20 cellular contexts compared by ENCODE assay signal in genomic region chr11:34791725-34792124, GRCh38.
DNase-seq lines count a peak whose midpoint lies in the region; ATAC-seq, FAIRE-seq and TF ChIP-seq lines count a peak whose summit lies in the region.
"Had no signal": no experiment of that assay in that cellular context is flagged by ENCODE, and none has a peak within 500 bp of the region (broad histone marks: within the 10 kb centered on the region; RNA-seq: fewer than 3 reads in every experiment).

No MANE protein-coding gene starts in this region.

- peaks cover 7% of the 10 kb centered on the region for H3K4me1 Mint-ChIP-seq in activated CD8-positive, alpha-beta memory T cell treated with anti-CD3 and anti-CD28 coated beads, Interleukin-2, amount 10 ng/mL, durations not matched to agents 7 days and 5 days
- H3K4me1 Mint-ChIP-seq in activated CD4-positive, alpha-beta T cell treated with anti-CD3 and anti-CD28 coated beads, Interleukin-2, amount 10 ng/mL, durations not matched to agents 7 days and 5 days: peaks cover 9% of the 10 kb centered on the region
- H3K4me1 Mint-ChIP-seq in CD8-positive, alpha-beta memory T cell: no peaks in the 10 kb centered on the region
- H3K4me1 Mint-ChIP-seq: activated naive CD4-positive, alpha-beta T cell treated with anti-CD3 and anti-CD28 coated beads, Interleukin-2, amount 50 U/mL, for 24 hours had no signal

- H3K4me3 Mint-ChIP-seq in activated CD8-positive, alpha-beta memory T cell treated with anti-CD3 and anti-CD28 coated beads, Interleukin-2, amount 10 ng/mL, durations not matched to agents 7 days and 5 days: no peak overlapping the region
- H3K4me3 Mint-ChIP-seq in activated CD4-positive, alpha-beta T cell treated with anti-CD3 and anti-CD28 coated beads, Interleukin-2, amount 10 ng/mL, durations not matched to agents 7 days and 5 days: no peak overlapping the region
- no peak overlapping the region for H3K4me3 Mint-ChIP-seq in CD8-positive, alpha-beta memory T cell
- H3K4me3 Mint-ChIP-seq: activated naive CD4-positive, alpha-beta T cell treated with anti-CD3 and anti-CD28 coated beads, Interleukin-2, amount 50 U/mL, for 24 hours; effector memory CD8-positive, alpha-beta T cell; natural killer cell treated with Interleukin-12 subunit alpha and Interleukin-12 subunit beta and Interleukin-15 and Interleukin-18, amount 100 ng/mL, for 72 hours had no signal

- H2AFZ ChIP-seq in PC-3 (ENCODE audit: low read length): 0 out of 2 replicates have a peak overlapping the region, but pooled peaks have one; percentile 14
- H2AFZ ChIP-seq: GM23248 had no signal

- 16 to 39% (median 19%) methylated on average over 1 of the region's 1 CpG for WGBS in small intestine, 3 donors

- H3K27me3 Mint-ChIP-seq in activated CD8-positive, alpha-beta memory T cell treated with anti-CD3 and anti-CD28 coated beads, Interleukin-2, amount 10 ng/mL, durations not matched to agents 7 days and 5 days: peaks cover 15% of the 10 kb centered on the region
- H3K27me3 Mint-ChIP-seq in activated CD4-positive, alpha-beta T cell treated with anti-CD3 and anti-CD28 coated beads, Interleukin-2, amount 10 ng/mL, durations not matched to agents 7 days and 5 days: no peaks in the 10 kb centered on the region
- H3K27me3 Mint-ChIP-seq in CD8-positive, alpha-beta memory T cell: peaks cover 12 to 16% of the 10 kb centered on the region in 2 donors

- ATAC-seq in activated CD8-positive, alpha-beta memory T cell treated with anti-CD3 and anti-CD28 coated beads, Interleukin-2, amount 10 ng/mL, durations not matched to agents 7 days and 5 days: peak; percentile 20
- peak; percentile 52 for ATAC-seq in HG02759 (IDR thresholded peaks at IDR 0.05; ENCODE audit: unreplicated experiment)
- no peak for ATAC-seq in PC-3
- ATAC-seq: effector memory CD8-positive, alpha-beta T cell; foreskin keratinocyte had no signal

- H3K9me3 ChIP-seq in PC-3 (ENCODE audit: low read length) (no peaks in the 10 kb centered on the region), small intestine (ENCODE audit: control insufficient read depth, low read depth) (no peaks in the 10 kb centered on the region)
- H3K9me3 ChIP-seq in CD8-positive, alpha-beta memory T cell (ENCODE audit: low read length): no peaks in the 10 kb centered on the region
- H3K9me3 ChIP-seq: prostate gland, SK-N-SH, thoracic aorta had no signal

- H3K9me3 Mint-ChIP-seq in activated CD8-positive, alpha-beta memory T cell treated with anti-CD3 and anti-CD28 coated beads, Interleukin-2, amount 10 ng/mL, durations not matched to agents 7 days and 5 days (ENCODE audit: low read depth): peaks cover 4% of the 10 kb centered on the region
- H3K9me3 Mint-ChIP-seq in activated CD4-positive, alpha-beta T cell treated with anti-CD3 and anti-CD28 coated beads, Interleukin-2, amount 10 ng/mL, durations not matched to agents 7 days and 5 days: peaks cover 5% of the 10 kb centered on the region
- H3K9me3 Mint-ChIP-seq in CD8-positive, alpha-beta memory T cell: peaks cover 0 to 5% (median 0%) of the 10 kb centered on the region in 5 donors
- H3K9me3 Mint-ChIP-seq: natural killer cell treated with Interleukin-12 subunit alpha and Interleukin-12 subunit beta and Interleukin-15 and Interleukin-18, amount 100 ng/mL, for 72 hours had no signal

- H3K9ac ChIP-seq in PC-3 (ENCODE audit: low read length): no peak overlapping the region
- H3K9ac ChIP-seq: GM23248, SK-N-SH had no signal

- no TSS peak for BruUV-seq in PC-3 (replicated peaks; lab: Mats Ljungman, UMichigan)

- H3K27me3 ChIP-seq in PC-3 (ENCODE audit: low read length): no peaks in the 10 kb centered on the region
- H3K27me3 ChIP-seq in small intestine (ENCODE audit: control insufficient read depth in 2 of 2, insufficient read depth in 2 of 2, low read length in 2 of 2): no peaks in the 10 kb centered on the region
- H3K27me3 ChIP-seq in CD8-positive, alpha-beta memory T cell (ENCODE audit: insufficient read depth, low read length, poor library complexity, severe bottlenecking): no peaks in the 10 kb centered on the region
- H3K27me3 ChIP-seq: foreskin keratinocyte had no signal

- intact Hi-C loops in PC-3 (cut with micrococcal nuclease): no loop called here

- no peak overlapping the region for H3K4me3 ChIP-seq in PC-3 (ENCODE audit: low read length)
- H3K4me3 ChIP-seq in small intestine (ENCODE audit: low read depth in 1 of 2, low read length in 2 of 2): no peak overlapping the region
- H3K4me3 ChIP-seq in CD8-positive, alpha-beta memory T cell (ENCODE audit: low read length): no peak overlapping the region
- H3K4me3 ChIP-seq: GM23248, prostate gland, thoracic aorta had no signal

- TF ChIP-seq CTCF in PC-3 (conservative IDR thresholded peaks at IDR 0.05; ENCODE audit: low read depth, low read length): no peak

- no peaks in the 10 kb centered on the region for H3K36me3 ChIP-seq in PC-3 (ENCODE audit: low read depth, low read length)
- H3K36me3 ChIP-seq in small intestine (ENCODE audit: control insufficient read depth in 2 of 2, insufficient read depth in 2 of 2, low read length in 2 of 2): no peaks in the 10 kb centered on the region
- no peaks in the 10 kb centered on the region for H3K36me3 ChIP-seq in CD8-positive, alpha-beta memory T cell (ENCODE audit: insufficient read depth, low read length)
- H3K36me3 ChIP-seq: prostate gland, thoracic aorta had no signal

- H3K36me3 Mint-ChIP-seq in activated CD8-positive, alpha-beta memory T cell treated with anti-CD3 and anti-CD28 coated beads, Interleukin-2, amount 10 ng/mL, durations not matched to agents 7 days and 5 days: no peaks in the 10 kb centered on the region
- peaks cover 2% of the 10 kb centered on the region for H3K36me3 Mint-ChIP-seq in activated CD4-positive, alpha-beta T cell treated with anti-CD3 and anti-CD28 coated beads, Interleukin-2, amount 10 ng/mL, durations not matched to agents 7 days and 5 days (ENCODE audit: low read depth)
- H3K36me3 Mint-ChIP-seq in CD8-positive, alpha-beta memory T cell: no peaks in the 10 kb centered on the region
- H3K36me3 Mint-ChIP-seq: natural killer cell treated with Interleukin-12 subunit alpha and Interleukin-12 subunit beta and Interleukin-15 and Interleukin-18, amount 100 ng/mL, for 72 hours had no signal

- CTCF ChIA-PET in activated CD8-positive, alpha-beta memory T cell treated with anti-CD3 and anti-CD28 coated beads, Interleukin-2, amount 10 ng/mL, durations not matched to agents 7 days and 5 days (lab: Charles Lee): interaction anchor here (1.4 kb wide), 1 partner anchor 15 kb away, joined by 5 read pairs; no protein-coding TSS in a partner anchor
- CTCF ChIA-PET in PC-3 (lab: Charles Lee): no interaction called here
- CTCF ChIA-PET in activated CD4-positive, alpha-beta T cell treated with anti-CD3 and anti-CD28 coated beads, Interleukin-2, amount 10 ng/mL, durations not matched to agents 7 days and 5 days (lab: Charles Lee): interaction anchor here (0.7 kb wide), 1 partner anchor 38 kb away, joined by 3 read pairs; no protein-coding TSS in a partner anchor
- CTCF ChIA-PET in CD8-positive, alpha-beta memory T cell (lab: Charles Lee): no interaction called here

- H3K4me1 ChIP-seq in PC-3 (ENCODE audit: insufficient read depth, low read length): peaks cover 9% of the 10 kb centered on the region
- H3K4me1 ChIP-seq in small intestine (ENCODE audit: control insufficient read depth in 2 of 2, insufficient read depth in 1 of 2, low read depth in 1 of 2, low read length in 1 of 2): peaks cover 0 to 2% of the 10 kb centered on the region in 2 donors
- no peaks in the 10 kb centered on the region for H3K4me1 ChIP-seq in CD8-positive, alpha-beta memory T cell (ENCODE audit: insufficient read depth, low read length)
- H3K4me1 ChIP-seq: foreskin keratinocyte, prostate gland had no signal

- no peak overlapping the region for H3K27ac Mint-ChIP-seq in activated CD8-positive, alpha-beta memory T cell treated with anti-CD3 and anti-CD28 coated beads, Interleukin-2, amount 10 ng/mL, durations not matched to agents 7 days and 5 days
- H3K27ac Mint-ChIP-seq in activated CD4-positive, alpha-beta T cell treated with anti-CD3 and anti-CD28 coated beads, Interleukin-2, amount 10 ng/mL, durations not matched to agents 7 days and 5 days: no peak overlapping the region
- no peak overlapping the region for H3K27ac Mint-ChIP-seq in CD8-positive, alpha-beta memory T cell
- H3K27ac Mint-ChIP-seq: activated naive CD4-positive, alpha-beta T cell treated with anti-CD3 and anti-CD28 coated beads, Interleukin-2, amount 50 U/mL, for 24 hours; effector memory CD8-positive, alpha-beta T cell; natural killer cell treated with Interleukin-12 subunit alpha and Interleukin-12 subunit beta and Interleukin-15 and Interleukin-18, amount 100 ng/mL, for 72 hours had no signal

- no peaks in the 10 kb centered on the region for H3K9me2 ChIP-seq in PC-3 (replicated peaks; ENCODE audit: low read length)
- H3K9me2 ChIP-seq: SK-N-SH had no signal

- no peak overlapping the region for H3K27ac ChIP-seq in PC-3 (ENCODE audit: low read length)
- H3K27ac ChIP-seq in small intestine (ENCODE audit: low read depth in 1 of 2, low read length in 1 of 2): no peak overlapping the region
- no peak overlapping the region for H3K27ac ChIP-seq in CD8-positive, alpha-beta memory T cell (ENCODE audit: low read depth, low read length)
- H3K27ac ChIP-seq: foreskin keratinocyte, GM23248, thoracic aorta had no signal

- DNase-seq in activated CD8-positive, alpha-beta memory T cell treated with anti-CD3 and anti-CD28 coated beads, Interleukin-2, amount 10 ng/mL, durations not matched to agents 7 days and 5 days: no peak
- DNase-seq in activated CD8-positive, alpha-beta memory T cell treated with anti-CD3 and anti-CD28 coated beads, Interleukin-2, amount 50 U/mL, for 4 hours: no peak
- DNase-seq in PC-3 (no peak), small intestine (peak; percentile 20), DMS153 (lab: John Stamatoyannopoulos, UW) (no peak)
- no peak for DNase-seq in activated CD4-positive, alpha-beta T cell treated with anti-CD3 and anti-CD28 coated beads, Interleukin-2, amount 10 ng/mL, durations not matched to agents 7 days and 5 days
- no peak for DNase-seq in CD8-positive, alpha-beta memory T cell
- DNase-seq: caudate nucleus; effector memory CD8-positive, alpha-beta T cell; foreskin keratinocyte; GM23248; NCI-H1417 treated with DMSO at 0.1 percent for 48 hours; SK-N-SH; stimulated activated CD4-positive, alpha-beta T cell treated with anti-CD3 and anti-CD28 coated beads, Interleukin-15, amount 100 ng/mL, for 24 hours had no signal

- no peaks in the 10 kb centered on the region for H3F3A ChIP-seq in PC-3 (ENCODE audit: low read length, unreplicated experiment)

- no peaks in the 10 kb centered on the region for H3K79me2 ChIP-seq in PC-3 (ENCODE audit: low read length)

- H4K20me1 ChIP-seq in PC-3 (ENCODE audit: low read length): no peaks in the 10 kb centered on the region

- POLR2A ChIA-PET in PC-3 (lab: Charles Lee; ENCODE audit: unreplicated experiment): no interaction called here
- POLR2A ChIA-PET in activated CD4-positive, alpha-beta T cell treated with anti-CD3 and anti-CD28 coated beads, Interleukin-2, amount 10 ng/mL, durations not matched to agents 7 days and 5 days (lab: Charles Lee): no interaction called here
- POLR2A ChIA-PET in CD8-positive, alpha-beta memory T cell (lab: Charles Lee): no interaction called here

- no peak overlapping the region for H3K4me2 ChIP-seq in PC-3 (ENCODE audit: low read length)
- H3K4me2 ChIP-seq: SK-N-SH had no signal

- no peak for FAIRE-seq in small intestine (lab: Jason Lieb, UNC)
- FAIRE-seq: A204.1 had no signal

Comparison
In these comparisons a context has a peak if more than half of its experiments do, and no peak if none do; other contexts are left out.
1. CTCF ChIA-PET loops: an anchor here in activated CD8-positive, alpha-beta memory T cell treated with anti-CD3 and anti-CD28 coated beads, Interleukin-2, amount 10 ng/mL, durations not matched to agents 7 days and 5 days (1.4 kb wide) and activated CD4-positive, alpha-beta T cell treated with anti-CD3 and anti-CD28 coated beads, Interleukin-2, amount 10 ng/mL, durations not matched to agents 7 days and 5 days (0.7 kb wide); none called in PC-3 and CD8-positive, alpha-beta memory T cell.